ENCODE assay signal across 12 cellular contexts in the genomic region with DNA sequence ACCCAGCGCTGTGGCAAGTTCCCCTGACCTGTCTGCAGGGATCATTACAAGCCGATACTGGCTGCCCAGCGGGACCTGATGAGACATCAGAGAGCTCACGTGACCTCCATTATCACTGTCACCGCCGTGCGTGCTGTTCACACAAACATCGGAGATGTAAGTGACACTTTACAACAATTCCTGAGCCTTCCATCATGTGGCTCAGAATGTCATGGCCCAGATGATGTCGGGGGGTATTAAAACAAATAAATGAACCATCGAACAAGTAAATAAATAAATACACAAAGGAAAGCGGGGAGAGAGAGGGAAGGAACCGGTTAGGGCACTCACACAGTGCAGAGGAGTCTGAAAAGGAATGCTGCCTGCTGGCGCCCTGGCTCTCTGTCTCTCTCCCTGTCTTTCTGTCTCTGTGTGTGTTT.
DNase-seq lines count a peak whose midpoint lies in the region; ATAC-seq and TF ChIP-seq lines count a peak whose summit lies in the region.
"Had no signal": no experiment of that assay in that cellular context is flagged by ENCODE, and none has a peak within 500 bp of the region (broad histone marks: within the 10 kb centered on the region; RNA-seq: fewer than 3 reads in every experiment).

No MANE protein-coding gene starts in this region.

- H3K27me3 ChIP-seq in PC-9 (ENCODE audit: insufficient read depth, low read depth) (no peaks in the 10 kb centered on the region), iPS-15b (ENCODE audit: control insufficient read depth, insufficient read depth, low read length) (peaks cover 27% of the 10 kb centered on the region), sigmoid colon (peaks cover 4 to 53% (median 19%) of the 10 kb centered on the region in 3 donors)

- H3K4me3 ChIP-seq in PC-9, result peak overlapping the region; percentile 34; the same call in 1 of the 2 replicates
- H3K4me3 ChIP-seq in iPS-15b (ENCODE audit: low read depth, low read length), result peak overlapping the region; percentile 51
- no peak overlapping the region for H3K4me3 ChIP-seq in sigmoid colon

- POLR2A ChIA-PET in PC-9 (lab: Charles Lee; ENCODE audit: unreplicated experiment), result no interaction called here
- POLR2A ChIA-PET in T-cell (lab: Charles Lee), result no interaction called here

- H3K4me3 Mint-ChIP-seq in activated naive CD4-positive, alpha-beta T cell treated with anti-CD3 and anti-CD28 coated beads, Interleukin-2, amount 10 ng/mL, durations not matched to agents 7 days and 5 days, result no peak overlapping the region
- no peak overlapping the region for H3K4me3 Mint-ChIP-seq in T-cell
- H3K4me3 Mint-ChIP-seq: stimulated activated naive B cell treated with anti-CD40 and anti-IgM and Interleukin-4, amounts not matched to agents 10 μg/mL and 1 μg/mL and 100 μg/mL, for 72 hours had no signal

- peak overlapping the region; percentile 71 for H3K4me2 ChIP-seq in PC-9

- no peaks in the 10 kb centered on the region for H3K4me1 Mint-ChIP-seq in activated naive CD4-positive, alpha-beta T cell treated with anti-CD3 and anti-CD28 coated beads, Interleukin-2, amount 10 ng/mL, durations not matched to agents 7 days and 5 days
- peaks cover 0 to 6% (median 3%) of the 10 kb centered on the region in 3 donors for H3K4me1 Mint-ChIP-seq in T-cell
- H3K4me1 Mint-ChIP-seq: stimulated activated naive B cell treated with anti-CD40 and anti-IgM and Interleukin-4, amounts not matched to agents 10 μg/mL and 1 μg/mL and 100 μg/mL, for 72 hours had no signal

- H3K36me3 ChIP-seq in PC-9 (ENCODE audit: low read depth) (no peaks in the 10 kb centered on the region), iPS-15b (ENCODE audit: control insufficient read depth, insufficient read depth, low read length) (no peaks in the 10 kb centered on the region), sigmoid colon (no peaks in the 10 kb centered on the region)

- no peaks in the 10 kb centered on the region for H4K20me1 ChIP-seq in PC-9 (ENCODE audit: insufficient read depth)

- H3K9me3 ChIP-seq in PC-9 (ENCODE audit: insufficient read depth, low read depth) (no peaks in the 10 kb centered on the region), iPS-15b (ENCODE audit: control insufficient read depth, insufficient read depth, low read length) (no peaks in the 10 kb centered on the region), sigmoid colon (no peaks in the 10 kb centered on the region)

- H3K4me1 ChIP-seq in PC-9 (replicated peaks; ENCODE audit: insufficient read depth) (peaks cover 27% of the 10 kb centered on the region), iPS-15b (ENCODE audit: control insufficient read depth, insufficient read depth, low read length) (peaks cover 14% of the 10 kb centered on the region), sigmoid colon (no peaks in the 10 kb centered on the region)

- intact Hi-C loops in PC-9 (cut with micrococcal nuclease; ENCODE audit: unreplicated experiment), result no loop called here
- intact Hi-C loops in sigmoid colon (cut with DNase I), result no loop called here

- no peak for TF ChIP-seq EP300 in sigmoid colon (IDR thresholded peaks at IDR 0.05)

- CTCF ChIA-PET in activated naive CD4-positive, alpha-beta T cell treated with anti-CD3 and anti-CD28 coated beads, Interleukin-2, amount 10 ng/mL, durations not matched to agents 7 days and 5 days (lab: Charles Lee), result no interaction called here
- CTCF ChIA-PET in PC-9 (lab: Charles Lee), result interaction anchor here (0.7 kb wide), 1 partner anchor 209 kb away, joined by 3 read pairs; no protein-coding TSS in a partner anchor
- CTCF ChIA-PET in T-cell (lab: Charles Lee), result no interaction called here

- no peaks in the 10 kb centered on the region for H3K9me3 Mint-ChIP-seq in activated naive CD4-positive, alpha-beta T cell treated with anti-CD3 and anti-CD28 coated beads, Interleukin-2, amount 10 ng/mL, durations not matched to agents 7 days and 5 days
- peaks cover 0 to 3% (median 0%) of the 10 kb centered on the region in 3 donors for H3K9me3 Mint-ChIP-seq in T-cell

- ATAC-seq in GM21737 (IDR thresholded peaks at IDR 0.05; ENCODE audit: unreplicated experiment) (no peak), T-cell (replicated peaks in 1 of 4) (no peak)
- ATAC-seq: stimulated activated naive B cell treated with anti-CD40 and anti-IgM and Interleukin-4, amounts not matched to agents 10 μg/mL and 1 μg/mL and 100 μg/mL, for 72 hours had no signal

- H3K36me3 Mint-ChIP-seq in activated naive CD4-positive, alpha-beta T cell treated with anti-CD3 and anti-CD28 coated beads, Interleukin-2, amount 10 ng/mL, durations not matched to agents 7 days and 5 days, result no peaks in the 10 kb centered on the region
- H3K36me3 Mint-ChIP-seq in T-cell, result no peaks in the 10 kb centered on the region
- H3K36me3 Mint-ChIP-seq: stimulated activated naive B cell treated with anti-CD40 and anti-IgM and Interleukin-4, amounts not matched to agents 10 μg/mL and 1 μg/mL and 100 μg/mL, for 72 hours had no signal

- no peak for TF ChIP-seq POLR2A in sigmoid colon (IDR thresholded peaks at IDR 0.05)

- H3K27ac Mint-ChIP-seq in activated naive CD4-positive, alpha-beta T cell treated with anti-CD3 and anti-CD28 coated beads, Interleukin-2, amount 10 ng/mL, durations not matched to agents 7 days and 5 days, result no peak overlapping the region
- no peak overlapping the region for H3K27ac Mint-ChIP-seq in T-cell
- H3K27ac Mint-ChIP-seq: stimulated activated naive B cell treated with anti-CD40 and anti-IgM and Interleukin-4, amounts not matched to agents 10 μg/mL and 1 μg/mL and 100 μg/mL, for 72 hours had no signal

- no peaks in the 10 kb centered on the region for H3K79me2 ChIP-seq in PC-9 (ENCODE audit: low read depth)

- WGBS in sigmoid colon, 2 donors, result 4 to 9% methylated on average over 13 of the region's 13 CpGs

- BruUV-seq in PC-9 (replicated peaks; lab: Mats Ljungman, UMichigan), result no TSS peak

- no peak overlapping the region for H3K9ac ChIP-seq in iPS-15b (ENCODE audit: low read depth, low read length)

- DNase-seq in activated naive CD4-positive, alpha-beta T cell treated with anti-CD3 and anti-CD28 coated beads, Interleukin-2, amount 10 ng/mL, durations not matched to agents 7 days and 5 days, result peak; percentile 12
- no peak for DNase-seq in activated naive CD4-positive, alpha-beta T cell (lab: John Stamatoyannopoulos, UW)
- peak in 1 of 2 experiments; percentile 79 for DNase-seq in PC-9
- peak; percentile 38 for DNase-seq in sigmoid colon
- DNase-seq in T-cell, result no peak
- no peak for DNase-seq in SHP77 treated with DMSO at 0.1 percent for 48 hours (lab: John Stamatoyannopoulos, UW)
- DNase-seq: activated T-cell treated with anti-CD3 and anti-CD28 coated beads for 4 hours; DND-41; NCI-H2171 treated with DMSO at 0.1 percent for 48 hours; stimulated activated naive B cell treated with anti-CD40 and anti-IgM and Interleukin-4, amounts not matched to agents 10 μg/mL and 1 μg/mL and 100 μg/mL, for 72 hours had no signal

- H3F3A ChIP-seq in PC-9 (ENCODE audit: insufficient read depth, low read depth), result peaks cover 13% of the 10 kb centered on the region; the same call in 1 of the 2 replicates

- H3K9me2 ChIP-seq in PC-9 (ENCODE audit: insufficient read depth), result no peaks in the 10 kb centered on the region

- H3K27ac ChIP-seq in PC-9 (no peak overlapping the region), sigmoid colon (no peak overlapping the region)

- TF ChIP-seq CTCF in PC-9 (conservative IDR thresholded peaks at IDR 0.05) (no peak), sigmoid colon (IDR thresholded peaks at IDR 0.05) (no peak)

- H3K27me3 Mint-ChIP-seq in activated naive CD4-positive, alpha-beta T cell treated with anti-CD3 and anti-CD28 coated beads, Interleukin-2, amount 10 ng/mL, durations not matched to agents 7 days and 5 days, result peaks cover 72% of the 10 kb centered on the region
- peaks cover 39 to 49% of the 10 kb centered on the region in 2 donors for H3K27me3 Mint-ChIP-seq in T-cell

- H2AFZ ChIP-seq in PC-9, result peak overlapping the region; percentile 19; the same call in 1 of the 2 replicates

Comparison
In these comparisons a context has a peak if more than half of its experiments do, and no peak if none do; other contexts are left out.
1. DNase-seq: peak in activated naive CD4-positive, alpha-beta T cell treated with anti-CD3 and anti-CD28 coated beads, Interleukin-2, amount 10 ng/mL, durations not matched to agents 7 days and 5 days (single experiment) and sigmoid colon (single experiment); none in activated naive CD4-positive, alpha-beta T cell (0 of 4), T-cell (0 of 34) and SHP77 treated with DMSO at 0.1 percent for 48 hours (single experiment).
2. H3K4me3 ChIP-seq: peak in PC-9 (single experiment) and iPS-15b (single experiment); none in sigmoid colon (0 of 4).